In the genomic region with DNA sequence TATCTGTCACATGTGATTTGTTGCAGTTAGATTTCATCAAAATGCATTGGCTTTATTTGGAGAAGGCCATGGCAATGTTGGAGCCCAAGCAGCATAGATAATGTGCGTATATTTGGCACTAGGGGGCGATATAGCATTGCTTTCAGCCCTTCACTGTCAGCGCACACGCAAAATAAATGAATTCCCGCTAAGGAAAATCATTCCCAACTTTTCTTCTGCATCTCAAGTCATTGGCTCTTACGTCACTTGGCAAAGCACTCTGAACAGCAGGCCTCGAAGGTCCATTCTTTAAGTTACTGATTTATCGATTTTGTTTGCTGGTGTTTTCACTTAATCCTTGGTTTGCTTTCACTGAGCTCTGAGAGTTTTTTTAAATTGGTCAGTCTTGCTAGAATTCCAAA, we compare ENCODE assay signal across 8 cellular contexts.
DNase-seq lines count a peak whose midpoint lies in the region; ATAC-seq and TF ChIP-seq lines count a peak whose summit lies in the region.

No MANE protein-coding gene starts in this region.

- H4K20me1 ChIP-seq in PC-9 (ENCODE audit: insufficient read depth), result no peaks in the 10 kb centered on the region

- H3K4me1 ChIP-seq in PC-9 (replicated peaks; ENCODE audit: insufficient read depth) (peaks cover 9% of the 10 kb centered on the region; the same call in 1 of the 2 replicates), left lung (peaks cover 0 to 4% of the 10 kb centered on the region in 2 donors), upper lobe of right lung (peaks cover 6% of the 10 kb centered on the region)

- no peaks in the 10 kb centered on the region for H3K79me2 ChIP-seq in PC-9 (ENCODE audit: low read depth)

- BruUV-seq in PC-9 (replicated peaks; lab: Mats Ljungman, UMichigan), result no TSS peak

- H2AFZ ChIP-seq in PC-9, result no peak overlapping the region

- H3K4me2 ChIP-seq in PC-9, result peak overlapping the region; percentile 25; the same call in 1 of the 2 replicates

- CTCF ChIA-PET in PC-9 (lab: Charles Lee), result interaction anchor here (0.6 to 1.3 kb wide), 3 partner anchors 25 to 414 kb away, joined by 3 to 4 read pairs (median 3); no protein-coding TSS in a partner anchor

- H3K27ac ChIP-seq in PC-9 (no peak overlapping the region), left lung (no peak overlapping the region), upper lobe of right lung (no peak overlapping the region)

- no peaks in the 10 kb centered on the region for H3K9me3 ChIP-seq in PC-9 (ENCODE audit: insufficient read depth, low read depth)
- H3K9me3 ChIP-seq in left lung, result no peaks in the 10 kb centered on the region
- no peaks in the 10 kb centered on the region for H3K9me3 ChIP-seq in upper lobe of right lung

- no peaks in the 10 kb centered on the region for H3K9me2 ChIP-seq in PC-9 (ENCODE audit: insufficient read depth)

- TF ChIP-seq CTCF in GM12872 (IDR thresholded peaks at IDR 0.05; ENCODE audit: insufficient read depth, low read depth, low read length), result peak; percentile 78
- TF ChIP-seq CTCF in PC-9 (conservative IDR thresholded peaks at IDR 0.05), result peak; percentile 94
- TF ChIP-seq CTCF in choroid plexus epithelial cell (conservative IDR thresholded peaks at IDR 0.05; ENCODE audit: low read depth, low read length), result peak; percentile 95
- peak; percentile 67 to 83 for TF ChIP-seq CTCF in left lung (IDR thresholded peaks at IDR 0.05)
- peak; percentile 85 for TF ChIP-seq CTCF in upper lobe of right lung (IDR thresholded peaks at IDR 0.05)

- POLR2A ChIA-PET in PC-9 (lab: Charles Lee; ENCODE audit: unreplicated experiment), result no interaction called here

- H3K36me3 ChIP-seq in PC-9 (ENCODE audit: low read depth) (no peaks in the 10 kb centered on the region), left lung (no peaks in the 10 kb centered on the region), upper lobe of right lung (no peaks in the 10 kb centered on the region)

- H3F3A ChIP-seq in PC-9 (ENCODE audit: insufficient read depth, low read depth), result no peaks in the 10 kb centered on the region

- ATAC-seq in left lung (peak; percentile 95), upper lobe of right lung (peak; percentile 91), HG02642 (IDR thresholded peaks at IDR 0.05; ENCODE audit: poor library complexity, unreplicated experiment) (no peak)

- peak; percentile 89 for DNase-seq in Ammon's horn (ENCODE audit: low spot score)
- peak; percentile 68 to 73 for DNase-seq in Kasumi-1 (lab: John Stamatoyannopoulos, UW)
- peak; percentile 27 to 54 for DNase-seq in PC-9
- peak; percentile 90 for DNase-seq in choroid plexus epithelial cell (ENCODE audit: low read depth)
- DNase-seq in left lung, result no peak
- no peak for DNase-seq in upper lobe of right lung

- intact Hi-C loops in PC-9 (cut with micrococcal nuclease; ENCODE audit: unreplicated experiment), result loop anchor here (1.0 to 5.0 kb wide), 7 partner anchors 56 to 987 kb away; no protein-coding TSS in a partner anchor
- intact Hi-C loops in left lung (cut with DNase I), result no loop called here
- intact Hi-C loops in upper lobe of right lung (cut with DNase I), result no loop called here

- H3K4me3 ChIP-seq in PC-9, result no peak overlapping the region
- H3K4me3 ChIP-seq in choroid plexus epithelial cell (ENCODE audit: low read depth, low read length), result no peak overlapping the region
- H3K4me3 ChIP-seq in left lung, result no peak overlapping the region
- no peak overlapping the region for H3K4me3 ChIP-seq in upper lobe of right lung

- H3K27me3 ChIP-seq in PC-9 (ENCODE audit: insufficient read depth, low read depth), result no peaks in the 10 kb centered on the region
- no peaks in the 10 kb centered on the region for H3K27me3 ChIP-seq in left lung
- no peaks in the 10 kb centered on the region for H3K27me3 ChIP-seq in upper lobe of right lung

Comparison
In these comparisons a context has a peak if more than half of its experiments do, and no peak if none do; other contexts are left out.
1. DNase-seq: peak in Ammon's horn (single experiment), Kasumi-1 (2 of 2), PC-9 (2 of 2) and choroid plexus epithelial cell (single experiment); none in left lung (0 of 2) and upper lobe of right lung (single experiment).
2. Peak in every context shown above with its lines, with median percentiles within 50 percentile points of each other: CTCF ChIP-seq.